In the genomic region with DNA sequence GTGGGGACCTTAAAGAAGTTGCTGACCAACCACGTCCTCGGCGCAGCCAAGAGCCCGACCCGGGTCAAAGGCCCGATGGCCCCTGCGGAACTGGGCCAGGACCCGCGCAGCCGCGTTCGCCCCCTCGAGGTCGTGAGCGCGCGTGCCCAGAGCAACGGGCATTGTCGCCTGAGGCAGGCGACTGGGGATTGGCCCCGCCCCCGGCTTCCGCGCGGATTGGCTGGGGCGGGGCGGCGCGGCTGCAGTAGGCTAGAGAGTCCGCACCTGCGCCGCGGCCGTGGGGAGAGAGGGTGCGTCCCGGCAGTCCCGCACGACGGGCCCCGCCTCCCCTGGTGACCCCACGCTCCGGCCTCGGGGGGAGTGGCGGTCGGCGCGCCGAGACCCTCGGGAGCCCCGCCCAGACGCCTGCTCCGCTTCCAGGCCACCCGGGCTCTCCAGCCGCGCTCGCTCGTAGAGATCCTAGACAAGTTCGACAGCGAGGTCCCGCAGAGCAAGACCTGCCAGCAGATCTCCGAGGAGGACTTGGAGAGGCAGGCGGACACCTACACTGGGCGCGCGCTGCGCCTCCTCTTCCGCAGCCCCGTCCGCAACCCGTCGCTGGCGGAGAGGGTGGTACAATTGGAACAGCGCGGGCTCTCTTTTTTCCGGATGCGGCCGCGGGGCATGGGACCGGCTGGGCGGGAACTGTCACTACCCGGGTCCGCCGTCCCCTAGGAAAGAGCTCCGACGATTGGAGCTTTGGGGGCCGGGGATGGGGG, we compare ENCODE assay signal across 1 cellular context.
TF ChIP-seq lines count a peak whose summit lies in the region.

No MANE protein-coding gene starts in this region.

TF ChIP-seq in HepG2, 621 proteins besides CTCF, POLR2A, EP300 and RAD21 (continued from another document and continues in another):
- TF ChIP-seq ELF4 (CRISPR knock-in tag; IDR thresholded peaks at IDR 0.05; ENCODE audit: borderline replicate concordance) (no peak), POLR2AphosphoS2 (IDR thresholded peaks at IDR 0.05; ENCODE audit: low read depth, low read length) (no peak), MBD4 (IDR thresholded peaks at IDR 0.05; ENCODE audit: borderline replicate concordance, low read length) (no peak), MLXIP (CRISPR knock-in tag; IDR thresholded peaks at IDR 0.05; ENCODE audit: borderline replicate concordance) (no peak), ZNF550 (CRISPR knock-in tag; IDR thresholded peaks at IDR 0.05; ENCODE audit: borderline replicate concordance) (no peak), HNF1B (CRISPR knock-in tag; IDR thresholded peaks at IDR 0.05) (no peak; the same call in 1 of the 2 replicates), MED8 (CRISPR knock-in tag; IDR thresholded peaks at IDR 0.05; ENCODE audit: insufficient replicate concordance) (no peak), ZNF24 (IDR thresholded peaks at IDR 0.05) (no peak), YEATS4 (CRISPR knock-in tag; IDR thresholded peaks at IDR 0.05; ENCODE audit: borderline replicate concordance) (peak; percentile 57), ZNF430 (CRISPR knock-in tag; IDR thresholded peaks at IDR 0.05) (0 out of 2 replicates have a peak, but pooled peaks have one; percentile 34), ZMYM4 (CRISPR knock-in tag; IDR thresholded peaks at IDR 0.05) (peak; percentile 79), ZBTB26 (CRISPR knock-in tag; IDR thresholded peaks at IDR 0.05; ENCODE audit: borderline replicate concordance) (0 out of 2 replicates have a peak, but pooled peaks have one; percentile 15), ZNF446 (CRISPR knock-in tag; IDR thresholded peaks at IDR 0.05) (no peak; the same call in 1 of the 2 replicates), RFX1 (IDR thresholded peaks at IDR 0.05) (no peak), ZNF841 (CRISPR knock-in tag; IDR thresholded peaks at IDR 0.05; ENCODE audit: borderline replicate concordance) (no peak), HOXA5 (CRISPR knock-in tag; IDR thresholded peaks at IDR 0.05) (peak; percentile 55; the same call in 1 of the 2 replicates), BCL3 (CRISPR knock-in tag; IDR thresholded peaks at IDR 0.05) (peak; percentile 84; the same call in 1 of the 2 replicates), ZNF776 (CRISPR knock-in tag; IDR thresholded peaks at IDR 0.05) (no peak), TEAD2 (CRISPR knock-in tag; IDR thresholded peaks at IDR 0.05) (no peak), ZNF264 (CRISPR knock-in tag; IDR thresholded peaks at IDR 0.05) (no peak), ZBTB46 (CRISPR knock-in tag; IDR thresholded peaks at IDR 0.05; ENCODE audit: borderline replicate concordance) (no peak), ZNF761 (CRISPR knock-in tag; conservative IDR thresholded peaks at IDR 0.05) (no peak)
- TF ChIP-seq, protein P1, sequence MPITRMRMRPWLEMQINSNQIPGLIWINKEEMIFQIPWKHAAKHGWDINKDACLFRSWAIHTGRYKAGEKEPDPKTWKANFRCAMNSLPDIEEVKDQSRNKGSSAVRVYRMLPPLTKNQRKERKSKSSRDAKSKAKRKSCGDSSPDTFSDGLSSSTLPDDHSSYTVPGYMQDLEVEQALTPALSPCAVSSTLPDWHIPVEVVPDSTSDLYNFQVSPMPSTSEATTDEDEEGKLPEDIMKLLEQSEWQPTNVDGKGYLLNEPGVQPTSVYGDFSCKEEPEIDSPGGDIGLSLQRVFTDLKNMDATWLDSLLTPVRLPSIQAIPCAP (CRISPR knock-in tag; IDR thresholded peaks at IDR 0.05; ENCODE audit: low read depth), result no peak
- TF ChIP-seq, protein P2, sequence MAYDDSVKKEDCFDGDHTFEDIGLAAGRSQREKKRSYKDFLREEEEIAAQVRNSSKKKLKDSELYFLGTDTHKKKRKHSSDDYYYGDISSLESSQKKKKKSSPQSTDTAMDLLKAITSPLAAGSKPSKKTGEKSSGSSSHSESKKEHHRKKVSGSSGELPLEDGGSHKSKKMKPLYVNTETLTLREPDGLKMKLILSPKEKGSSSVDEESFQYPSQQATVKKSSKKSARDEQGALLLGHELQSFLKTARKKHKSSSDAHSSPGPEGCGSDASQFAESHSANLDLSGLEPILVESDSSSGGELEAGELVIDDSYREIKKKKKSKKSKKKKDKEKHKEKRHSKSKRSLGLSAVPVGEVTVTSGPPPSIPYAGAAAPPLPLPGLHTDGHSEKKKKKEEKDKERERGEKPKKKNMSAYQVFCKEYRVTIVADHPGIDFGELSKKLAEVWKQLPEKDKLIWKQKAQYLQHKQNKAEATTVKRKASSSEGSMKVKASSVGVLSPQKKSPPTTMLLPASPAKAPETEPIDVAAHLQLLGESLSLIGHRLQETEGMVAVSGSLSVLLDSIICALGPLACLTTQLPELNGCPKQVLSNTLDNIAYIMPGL (CRISPR knock-in tag; IDR thresholded peaks at IDR 0.05; ENCODE audit: borderline replicate concordance in 1 of 2, low read depth in 1 of 2), result peak in 1 of 2 experiments; percentile 53; a peak in 1 of 4 replicates
- TF ChIP-seq, protein P3, sequence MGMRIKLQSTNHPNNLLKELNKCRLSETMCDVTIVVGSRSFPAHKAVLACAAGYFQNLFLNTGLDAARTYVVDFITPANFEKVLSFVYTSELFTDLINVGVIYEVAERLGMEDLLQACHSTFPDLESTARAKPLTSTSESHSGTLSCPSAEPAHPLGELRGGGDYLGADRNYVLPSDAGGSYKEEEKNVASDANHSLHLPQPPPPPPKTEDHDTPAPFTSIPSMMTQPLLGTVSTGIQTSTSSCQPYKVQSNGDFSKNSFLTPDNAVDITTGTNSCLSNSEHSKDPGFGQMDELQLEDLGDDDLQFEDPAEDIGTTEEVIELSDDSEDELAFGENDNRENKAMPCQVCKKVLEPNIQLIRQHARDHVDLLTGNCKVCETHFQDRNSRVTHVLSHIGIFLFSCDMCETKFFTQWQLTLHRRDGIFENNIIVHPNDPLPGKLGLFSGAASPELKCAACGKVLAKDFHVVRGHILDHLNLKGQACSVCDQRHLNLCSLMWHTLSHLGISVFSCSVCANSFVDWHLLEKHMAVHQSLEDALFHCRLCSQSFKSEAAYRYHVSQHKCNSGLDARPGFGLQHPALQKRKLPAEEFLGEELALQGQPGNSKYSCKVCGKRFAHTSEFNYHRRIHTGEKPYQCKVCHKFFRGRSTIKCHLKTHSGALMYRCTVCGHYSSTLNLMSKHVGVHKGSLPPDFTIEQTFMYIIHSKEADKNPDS (CRISPR knock-in tag; IDR thresholded peaks at IDR 0.05), result peak; percentile 24; the same call in 1 of the 2 replicates
